In the genomic region with DNA sequence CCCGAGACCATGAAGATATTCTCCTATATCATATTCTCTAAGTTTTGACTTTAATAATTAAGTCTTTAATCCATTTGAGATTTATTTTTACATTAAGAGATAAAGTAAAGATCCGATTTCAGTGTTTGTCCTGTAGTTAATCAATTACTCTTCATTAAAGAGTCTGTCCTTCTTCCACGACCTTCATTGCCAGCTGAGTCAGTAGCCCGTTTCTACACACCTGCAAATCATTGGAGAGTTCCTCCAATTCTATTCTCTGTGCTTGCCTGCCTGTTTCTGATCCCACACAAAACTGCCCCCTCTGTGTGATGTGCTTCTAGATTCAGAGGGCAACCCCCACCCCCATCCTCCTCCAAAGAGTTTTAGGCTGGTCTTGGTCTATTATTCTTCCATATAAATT, we compare ENCODE assay signal across 19 cellular contexts.
A peak's percentile ranks its signal among the peaks of the same experiment; 100 is the strongest.
DNase-seq lines count a peak whose midpoint lies in the region; ATAC-seq, FAIRE-seq and TF ChIP-seq lines count a peak whose summit lies in the region.
"Had no signal": no experiment of that assay in that cellular context is flagged by ENCODE, and none has a peak within 500 bp of the region (broad histone marks: within the 10 kb centered on the region; RNA-seq: fewer than 3 reads in every experiment).

No MANE protein-coding gene starts in this region.

- POLR2A ChIA-PET in WTC11 (lab: Charles Lee): interaction anchor here (0.6 kb wide), 1 partner anchor 205 kb away, joined by 3 read pairs; no protein-coding TSS in a partner anchor

- no peak for TF ChIP-seq EP300 in stomach (IDR thresholded peaks at IDR 0.05)

- H3K4me1 ChIP-seq in stomach: peaks cover 0 to 5% (median 0%) of the 10 kb centered on the region in 4 donors
- H3K4me1 ChIP-seq: HAP-1 had no signal

- no peak overlapping the region for H3K27ac Mint-ChIP-seq in Calu3 (ENCODE audit: unreplicated experiment)
- H3K27ac Mint-ChIP-seq in WTC11: no peak overlapping the region
- H3K27ac Mint-ChIP-seq: CD4-positive, alpha-beta T cell; IgD-negative memory B cell had no signal

- H3K36me3 ChIP-seq in stomach: no peaks in the 10 kb centered on the region
- H3K36me3 ChIP-seq: HAP-1 had no signal

- no peaks in the 10 kb centered on the region for H3K27me3 ChIP-seq in stomach

- peaks cover 0 to 17% (median 13%) of the 10 kb centered on the region in 4 donors for H3K9me3 ChIP-seq in stomach
- H3K9me3 ChIP-seq: HAP-1 had no signal

- H3K4me3 Mint-ChIP-seq in Calu3 (ENCODE audit: low read depth, unreplicated experiment): no peak overlapping the region
- no peak overlapping the region for H3K4me3 Mint-ChIP-seq in WTC11
- H3K4me3 Mint-ChIP-seq: CD4-positive, alpha-beta T cell; IgD-negative memory B cell had no signal

- H3K36me3 Mint-ChIP-seq in Calu3 (ENCODE audit: insufficient read depth, unreplicated experiment) (no peaks in the 10 kb centered on the region), WTC11 (peaks cover 5% of the 10 kb centered on the region)
- H3K36me3 Mint-ChIP-seq: IgD-negative memory B cell had no signal

- DNase-seq in Calu3 (peak; percentile 9), HT-29 (ENCODE audit: low spot score) (peak; percentile 9), stomach (peak; percentile 23), SIG-M5 (lab: John Stamatoyannopoulos, UW) (no peak), WTC11 (ENCODE audit: low spot score) (no peak), SIG-M5 treated with dmso at 0.1 percent for 504 hours (lab: John Stamatoyannopoulos, UW; ENCODE audit: unreplicated experiment) (no peak)
- DNase-seq: AML-193; CD4-positive, alpha-beta T cell; GM23248; KBM-7 had no signal

- peak; percentile 61 for FAIRE-seq in islet of Langerhans (lab: Jason Lieb, UNC)
- FAIRE-seq: A204.1, G401.6, GM12891, HTR-8/SVneo had no signal

- TF ChIP-seq POLR2A in stomach (IDR thresholded peaks at IDR 0.05): no peak

- CTCF ChIA-PET in Calu3 (lab: Charles Lee) (interaction anchor here (0.7 to 1.4 kb wide), 2 partner anchors 195 to 199 kb away, joined by 3 to 4 read pairs; no protein-coding TSS in a partner anchor), WTC11 (lab: Charles Lee) (interaction anchor here (0.8 to 1.8 kb wide), 2 partner anchors 57 to 198 kb away, joined by 3 to 7 read pairs; no protein-coding TSS in a partner anchor)

- H3K4me1 Mint-ChIP-seq in Calu3 (ENCODE audit: low read depth, unreplicated experiment) (peaks cover 9% of the 10 kb centered on the region), WTC11 (peaks cover 14% of the 10 kb centered on the region)
- H3K4me1 Mint-ChIP-seq: IgD-negative memory B cell had no signal

- H3K4me3 ChIP-seq in stomach: no peak overlapping the region
- H3K4me3 ChIP-seq: GM23248, HAP-1 had no signal

- H3K9me3 Mint-ChIP-seq in Calu3 (ENCODE audit: low read depth, unreplicated experiment) (peaks cover 4% of the 10 kb centered on the region), WTC11 (peaks cover 31% of the 10 kb centered on the region)
- H3K9me3 Mint-ChIP-seq: CD4-positive, alpha-beta T cell had no signal

- intact Hi-C loops in Calu3 (cut with micrococcal nuclease; ENCODE audit: unreplicated experiment) (no loop called here), stomach (cut with DNase I; ENCODE audit: low total_unique reads) (no loop called here)

- no TSS peak for BruUV-seq in Calu3 (replicated peaks; lab: Mats Ljungman, UMichigan)

- no peak for TF ChIP-seq CTCF in Calu3 (IDR thresholded peaks at IDR 0.05; ENCODE audit: unreplicated experiment)
- no peak for TF ChIP-seq CTCF in stomach (IDR thresholded peaks at IDR 0.05)
- no peak for TF ChIP-seq CTCF in WTC11 (IDR thresholded peaks at IDR 0.05)

- no peak overlapping the region for H3K27ac ChIP-seq in stomach
- H3K27ac ChIP-seq: C4-2B, GM23248, HL-60 had no signal

- ATAC-seq in WTC11: no peak

- WGBS in stomach, 5 donors: 26 to 41% (median 30%) methylated on average over 4 of the region's 4 CpGs

- H3K27me3 Mint-ChIP-seq in Calu3 (ENCODE audit: unreplicated experiment): peaks cover 15% of the 10 kb centered on the region
- H3K27me3 Mint-ChIP-seq in WTC11 (ENCODE audit: low read depth): no peaks in the 10 kb centered on the region

TF ChIP-seq in WTC11, 78 proteins besides CTCF, POLR2A, EP300 and RAD21:
- TF ChIP-seq, protein P1, sequence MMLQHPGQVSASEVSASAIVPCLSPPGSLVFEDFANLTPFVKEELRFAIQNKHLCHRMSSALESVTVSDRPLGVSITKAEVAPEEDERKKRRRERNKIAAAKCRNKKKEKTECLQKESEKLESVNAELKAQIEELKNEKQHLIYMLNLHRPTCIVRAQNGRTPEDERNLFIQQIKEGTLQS (CRISPR knock-in tag; conservative IDR thresholded peaks at IDR 0.05): no peak

Comparison
In these comparisons a context has a peak if more than half of its experiments do, and no peak if none do; other contexts are left out.
1. DNase-seq: peak in Calu3 (single experiment), HT-29 (single experiment) and stomach (single experiment); none in SIG-M5 (single experiment), WTC11 (single experiment) and SIG-M5 treated with dmso at 0.1 percent for 504 hours (single experiment).